ENCODE assay signal across 17 cellular contexts in genomic region chr12:74602881-74603523, GRCh38.
"Had no signal": no experiment of that assay in that cellular context is flagged by ENCODE, and none has a peak within 500 bp of the region (broad histone marks: within the 10 kb centered on the region; RNA-seq: fewer than 3 reads in every experiment).

No MANE protein-coding gene starts in this region.

- ATAC-seq: left colon, lower lobe of right lung, natural killer cell, right lobe of liver had no signal

- H3K4me3 ChIP-seq: ascending aorta, esophagus squamous epithelium, lower lobe of right lung, right lobe of liver, suprapubic skin had no signal

- H3K27ac Mint-ChIP-seq: activated naive CD4-positive, alpha-beta T cell treated with anti-CD3 and anti-CD28 coated beads, Interleukin-2, amount 50 U/mL, for 24 hours; natural killer cell; stimulated activated naive CD8-positive, alpha-beta T cell treated with anti-CD3 and anti-CD28 coated beads, Interleukin-15, Interleukin-2, amounts not matched to agents 100 ng/mL and 50 ng/mL, for 24 hours had no signal

- H3K4me3 Mint-ChIP-seq: activated naive CD4-positive, alpha-beta T cell treated with anti-CD3 and anti-CD28 coated beads, Interleukin-2, amount 50 U/mL, for 24 hours; natural killer cell; stimulated activated naive CD8-positive, alpha-beta T cell treated with anti-CD3 and anti-CD28 coated beads, Interleukin-15, Interleukin-2, amounts not matched to agents 100 ng/mL and 50 ng/mL, for 24 hours had no signal

- H3K4me1 ChIP-seq: ascending aorta, esophagus squamous epithelium, lower lobe of right lung, parathyroid adenoma, right lobe of liver, suprapubic skin had no signal

- H3K79me2 ChIP-seq: parathyroid adenoma had no signal

- FAIRE-seq: small intestine had no signal

- H3K27me3 Mint-ChIP-seq: activated naive CD4-positive, alpha-beta T cell treated with anti-CD3 and anti-CD28 coated beads, Interleukin-2, amount 50 U/mL, for 24 hours; stimulated activated naive CD8-positive, alpha-beta T cell treated with anti-CD3 and anti-CD28 coated beads, Interleukin-15, Interleukin-2, amounts not matched to agents 100 ng/mL and 50 ng/mL, for 24 hours had no signal

- H3K36me3 Mint-ChIP-seq: activated naive CD4-positive, alpha-beta T cell treated with anti-CD3 and anti-CD28 coated beads, Interleukin-2, amount 50 U/mL, for 24 hours; natural killer cell had no signal

- H3K27me3 ChIP-seq: ascending aorta, esophagus squamous epithelium, right lobe of liver, suprapubic skin had no signal

- H3K4me1 Mint-ChIP-seq: activated naive CD4-positive, alpha-beta T cell treated with anti-CD3 and anti-CD28 coated beads, Interleukin-2, amount 50 U/mL, for 24 hours; natural killer cell had no signal

- H3K27ac ChIP-seq: ascending aorta, esophagus squamous epithelium, lower lobe of right lung, parathyroid adenoma, right lobe of liver, suprapubic skin, WERI-Rb-1 had no signal

- H2AFZ ChIP-seq: parathyroid adenoma had no signal

- DNase-seq: activated CD4-positive, alpha-beta T cell treated with anti-CD3 and anti-CD28 coated beads, Interleukin-2, amount 50 U/mL, for 4 hours; activated gamma-delta T cell; effector CD8-positive, alpha-beta T cell; esophagus squamous epithelium; left colon; lower lobe of right lung; natural killer cell; right lobe of liver; small intestine; stimulated activated CD4-positive, alpha-beta T cell treated with anti-CD3 and anti-CD28 coated beads, Interleukin-15, amount 100 ng/mL, for 24 hours; stimulated activated CD4-positive, alpha-beta T cell treated with anti-CD3 and anti-CD28 coated beads, Interleukin-2, amount 100 ng/mL, for 48 hours; WERI-Rb-1 had no signal

- H3K36me3 ChIP-seq: ascending aorta, esophagus squamous epithelium, lower lobe of right lung, right lobe of liver, suprapubic skin, WERI-Rb-1 had no signal
